ENCODE assay signal across 23 cellular contexts in genomic region chr14:44109041-44109440, GRCh38.
A peak's percentile ranks its signal among the peaks of the same experiment; 100 is the strongest.
DNase-seq lines count a peak whose midpoint lies in the region; ATAC-seq, FAIRE-seq and TF ChIP-seq lines count a peak whose summit lies in the region.
"Had no signal": no experiment of that assay in that cellular context is flagged by ENCODE, and none has a peak within 500 bp of the region (broad histone marks: within the 10 kb centered on the region; RNA-seq: fewer than 3 reads in every experiment).

No MANE protein-coding gene starts in this region.

- H3K4me2 ChIP-seq in astrocyte (ENCODE audit: low read length) = no peak overlapping the region
- H3K4me2 ChIP-seq: BLaER1 had no signal

- no peaks in the 10 kb centered on the region for H3K79me2 ChIP-seq in astrocyte (ENCODE audit: insufficient read depth, low read length)

- H3K9me3 Mint-ChIP-seq in MCF 10A (ENCODE audit: unreplicated experiment) (peaks cover 17% of the 10 kb centered on the region), astrocyte (ENCODE audit: unreplicated experiment) (peaks cover 21% of the 10 kb centered on the region)
- H3K9me3 Mint-ChIP-seq in activated T-helper 1 cell treated with anti-CD3 and anti-CD28 coated beads, Interleukin-12 subunit alpha, Interleukin-12 subunit beta, Interleukin-2, Interleukin-4 antibody, amounts not matched to agents 30 ng/mL and 10 ng/mL and 1 ng/mL, durations not matched to agents 14 hours and 24 hours and 36 hours = peaks cover 16% of the 10 kb centered on the region

- intact Hi-C loops in MCF 10A (cut with micrococcal nuclease) (no loop called here), breast epithelium (cut with DNase I; ENCODE audit: low total_unique reads) (no loop called here)
- intact Hi-C loops in activated T-helper 1 cell treated with anti-CD3 and anti-CD28 coated beads, Interleukin-12 subunit alpha, Interleukin-12 subunit beta, Interleukin-2, Interleukin-4 antibody, amounts not matched to agents 30 ng/mL and 10 ng/mL and 1 ng/mL, durations not matched to agents 14 hours and 24 hours and 36 hours (cut with micrococcal nuclease) = no loop called here

- DNase-seq in MCF 10A (ENCODE audit: unreplicated experiment) (no peak), breast epithelium (ENCODE audit: low spot score in 2 of 2) (no peak), astrocyte (ENCODE audit: low read depth) (no peak), epithelial cell of esophagus (ENCODE audit: low read depth) (peak; percentile 64), foreskin keratinocyte (peak; percentile 21 to 79), H54 (ENCODE audit: insufficient read length, low spot score) (no peak), NCI-H774 (lab: John Stamatoyannopoulos, UW) (no peak)
- DNase-seq in activated T-helper 1 cell treated with anti-CD3 and anti-CD28 coated beads, Interleukin-12 subunit alpha, Interleukin-12 subunit beta, Interleukin-2, Interleukin-4 antibody, amounts not matched to agents 30 ng/mL and 10 ng/mL and 1 ng/mL, durations not matched to agents 14 hours and 24 hours and 36 hours (ENCODE audit: low spot score) = no peak
- DNase-seq: Caco-2; CD4-positive, CD25-positive, alpha-beta regulatory T cell; CD8-positive, alpha-beta T cell; DMS153; DND-41; GOT3; H7 had no signal

- H3K4me3 Mint-ChIP-seq in MCF 10A (ENCODE audit: unreplicated experiment) (no peak overlapping the region), astrocyte (ENCODE audit: unreplicated experiment) (no peak overlapping the region)
- H3K4me3 Mint-ChIP-seq in activated T-helper 1 cell treated with anti-CD3 and anti-CD28 coated beads, Interleukin-12 subunit alpha, Interleukin-12 subunit beta, Interleukin-2, Interleukin-4 antibody, amounts not matched to agents 30 ng/mL and 10 ng/mL and 1 ng/mL, durations not matched to agents 14 hours and 24 hours and 36 hours = no peak overlapping the region
- H3K4me3 Mint-ChIP-seq: B cell; CD8-positive, alpha-beta T cell had no signal

- H3K27ac ChIP-seq in breast epithelium (no peak overlapping the region), astrocyte (ENCODE audit: low read depth, low read length) (no peak overlapping the region), foreskin keratinocyte (peak overlapping the region; percentile 40)
- H3K27ac ChIP-seq: 22Rv1, BLaER1, C4-2B had no signal

- H3K27me3 ChIP-seq in breast epithelium = no peaks in the 10 kb centered on the region
- no peaks in the 10 kb centered on the region for H3K27me3 ChIP-seq in astrocyte (ENCODE audit: insufficient read depth, low read length)
- H3K27me3 ChIP-seq in foreskin keratinocyte = no peaks in the 10 kb centered on the region
- H3K27me3 ChIP-seq: BLaER1 had no signal

- POLR2A ChIA-PET in MCF 10A (lab: Yijun Ruan, JAX) = interaction anchor here (0.8 to 1.3 kb wide), 5 partner anchors 8 to 80 kb away, joined by 3 to 7 read pairs (median 4); no protein-coding TSS in a partner anchor

- CTCF ChIA-PET in MCF 10A (lab: Yijun Ruan, JAX) = interaction anchor here (0.6 to 1.1 kb wide), 6 partner anchors 11 to 467 kb away, joined by 3 to 4 read pairs (median 3); no protein-coding TSS in a partner anchor

- H3K4me3 ChIP-seq in breast epithelium (no peak overlapping the region), astrocyte (ENCODE audit: insufficient read depth, low read depth, low read length) (no peak overlapping the region), epithelial cell of esophagus (ENCODE audit: low read length) (no peak overlapping the region)
- H3K4me3 ChIP-seq: BLaER1 had no signal

- H3K9ac ChIP-seq in astrocyte (ENCODE audit: low read length) = no peak overlapping the region
- H3K9ac ChIP-seq: BLaER1 had no signal

- no peaks in the 10 kb centered on the region for H3K4me1 ChIP-seq in breast epithelium
- H3K4me1 ChIP-seq in astrocyte (ENCODE audit: insufficient read depth, low read length) = no peaks in the 10 kb centered on the region
- H3K4me1 ChIP-seq in foreskin keratinocyte = peaks cover 10% of the 10 kb centered on the region
- H3K4me1 ChIP-seq: Caco-2 had no signal

- no peak for ATAC-seq in foreskin keratinocyte
- ATAC-seq: CD8-positive, alpha-beta T cell; HCT116 had no signal

- H2AFZ ChIP-seq in astrocyte (ENCODE audit: low read depth, low read length) = no peak overlapping the region

- BruUV-seq in MCF 10A (replicated peaks; lab: Mats Ljungman, UMichigan) = no TSS peak

- H3K36me3 Mint-ChIP-seq in MCF 10A (ENCODE audit: insufficient read depth, unreplicated experiment) = peaks cover 4% of the 10 kb centered on the region
- no peaks in the 10 kb centered on the region for H3K36me3 Mint-ChIP-seq in astrocyte (ENCODE audit: low read depth, unreplicated experiment)
- H3K36me3 Mint-ChIP-seq in activated T-helper 1 cell treated with anti-CD3 and anti-CD28 coated beads, Interleukin-12 subunit alpha, Interleukin-12 subunit beta, Interleukin-2, Interleukin-4 antibody, amounts not matched to agents 30 ng/mL and 10 ng/mL and 1 ng/mL, durations not matched to agents 14 hours and 24 hours and 36 hours (ENCODE audit: low read depth) = no peaks in the 10 kb centered on the region
- H3K36me3 Mint-ChIP-seq: CD4-positive, CD25-positive, alpha-beta regulatory T cell; CD8-positive, alpha-beta T cell had no signal

- H3K27me3 Mint-ChIP-seq in MCF 10A (ENCODE audit: insufficient read depth, unreplicated experiment) (no peaks in the 10 kb centered on the region), astrocyte (ENCODE audit: low read depth, unreplicated experiment) (no peaks in the 10 kb centered on the region)
- H3K27me3 Mint-ChIP-seq in activated T-helper 1 cell treated with anti-CD3 and anti-CD28 coated beads, Interleukin-12 subunit alpha, Interleukin-12 subunit beta, Interleukin-2, Interleukin-4 antibody, amounts not matched to agents 30 ng/mL and 10 ng/mL and 1 ng/mL, durations not matched to agents 14 hours and 24 hours and 36 hours (ENCODE audit: insufficient read depth) = no peaks in the 10 kb centered on the region
- H3K27me3 Mint-ChIP-seq: B cell; CD4-positive, CD25-positive, alpha-beta regulatory T cell had no signal

- H3K27ac Mint-ChIP-seq in MCF 10A (ENCODE audit: low read depth, unreplicated experiment) = peak overlapping the region; percentile 92
- peak overlapping the region; percentile 92 for H3K27ac Mint-ChIP-seq in astrocyte (ENCODE audit: unreplicated experiment)
- no peak overlapping the region for H3K27ac Mint-ChIP-seq in activated T-helper 1 cell treated with anti-CD3 and anti-CD28 coated beads, Interleukin-12 subunit alpha, Interleukin-12 subunit beta, Interleukin-2, Interleukin-4 antibody, amounts not matched to agents 30 ng/mL and 10 ng/mL and 1 ng/mL, durations not matched to agents 14 hours and 24 hours and 36 hours
- H3K27ac Mint-ChIP-seq: B cell; CD4-positive, CD25-positive, alpha-beta regulatory T cell; CD8-positive, alpha-beta T cell had no signal

- H3K4me1 Mint-ChIP-seq in MCF 10A (ENCODE audit: insufficient read depth, unreplicated experiment) = peaks cover 28% of the 10 kb centered on the region
- H3K4me1 Mint-ChIP-seq in astrocyte (ENCODE audit: low read depth, unreplicated experiment) = peaks cover 2% of the 10 kb centered on the region
- no peaks in the 10 kb centered on the region for H3K4me1 Mint-ChIP-seq in activated T-helper 1 cell treated with anti-CD3 and anti-CD28 coated beads, Interleukin-12 subunit alpha, Interleukin-12 subunit beta, Interleukin-2, Interleukin-4 antibody, amounts not matched to agents 30 ng/mL and 10 ng/mL and 1 ng/mL, durations not matched to agents 14 hours and 24 hours and 36 hours (ENCODE audit: low read depth)
- H3K4me1 Mint-ChIP-seq: CD4-positive, CD25-positive, alpha-beta regulatory T cell had no signal

- H3K36me3 ChIP-seq in breast epithelium (no peaks in the 10 kb centered on the region), astrocyte (ENCODE audit: insufficient read depth, low read length) (no peaks in the 10 kb centered on the region)
- H3K36me3 ChIP-seq: BLaER1 had no signal

- H3K9me3 ChIP-seq in breast epithelium = peaks cover 9 to 27% of the 10 kb centered on the region in 2 donors
- H3K9me3 ChIP-seq in astrocyte (ENCODE audit: insufficient read depth, low read depth, low read length) = peaks cover 6% of the 10 kb centered on the region
- H3K9me3 ChIP-seq: BLaER1 had no signal

- FAIRE-seq in astrocyte (lab: Jason Lieb, UNC) (no peak), H54 (lab: Jason Lieb, UNC) (no peak)
- FAIRE-seq: A204.1, G401.6, GM12892 had no signal

- H4K20me1 ChIP-seq in astrocyte (ENCODE audit: insufficient read depth, low read length) = no peaks in the 10 kb centered on the region
- H4K20me1 ChIP-seq: BLaER1 had no signal

- TF ChIP-seq POLR2A in breast epithelium (IDR thresholded peaks at IDR 0.05) = no peak
- no peak for TF ChIP-seq POLR2A in H54 (IDR thresholded peaks at IDR 0.05; ENCODE audit: low read depth, low read length)

- TF ChIP-seq CTCF in MCF 10A (IDR thresholded peaks at IDR 0.05; ENCODE audit: unreplicated experiment) (no peak), breast epithelium (IDR thresholded peaks at IDR 0.05) (no peak), astrocyte (IDR thresholded peaks at IDR 0.05; ENCODE audit: insufficient read depth, low read depth, low read length) (no peak), epithelial cell of esophagus (IDR thresholded peaks at IDR 0.05; ENCODE audit: insufficient read depth, low read depth, low read length, missing control alignments) (no peak), foreskin keratinocyte (conservative IDR thresholded peaks at IDR 0.05) (no peak)

Comparison
In these comparisons a context has a peak if more than half of its experiments do, and no peak if none do; other contexts are left out.
1. DNase-seq: peak in epithelial cell of esophagus (single experiment) and foreskin keratinocyte (2 of 2); none in MCF 10A (single experiment), breast epithelium (0 of 2), astrocyte (single experiment), activated T-helper 1 cell treated with anti-CD3 and anti-CD28 coated beads, Interleukin-12 subunit alpha, Interleukin-12 subunit beta, Interleukin-2, Interleukin-4 antibody, amounts not matched to agents 30 ng/mL and 10 ng/mL and 1 ng/mL, durations not matched to agents 14 hours and 24 hours and 36 hours (single experiment), H54 (single experiment) and NCI-H774 (single experiment).